ENCODE assay signal across 9 cellular contexts in genomic region chr5:142181096-142181495, GRCh38.
"Had no signal": no experiment of that assay in that cellular context is flagged by ENCODE, and none has a peak within 500 bp of the region (broad histone marks: within the 10 kb centered on the region; RNA-seq: fewer than 3 reads in every experiment).

No MANE protein-coding gene starts in this region.

- H3K27ac ChIP-seq: breast epithelium, dorsolateral prefrontal cortex, esophagus muscularis mucosa, parathyroid adenoma, tibial artery had no signal

- H3K79me2 ChIP-seq: parathyroid adenoma had no signal

- H2AFZ ChIP-seq: parathyroid adenoma had no signal

- H3K9me3 ChIP-seq: breast epithelium, esophagus muscularis mucosa, tibial artery had no signal

- H3K36me3 ChIP-seq: breast epithelium, esophagus muscularis mucosa, tibial artery had no signal

- H3K4me3 ChIP-seq: breast epithelium, dorsolateral prefrontal cortex, esophagus muscularis mucosa, tibial artery had no signal

- ATAC-seq: activated CD4-positive, CD25-positive, alpha-beta regulatory T cell treated with anti-CD3 and anti-CD28 coated beads, Interleukin-2, amount 50 U/mL, for 24 hours; left lobe of liver had no signal

- H3K27me3 ChIP-seq: breast epithelium, esophagus muscularis mucosa, tibial artery had no signal

- DNase-seq: dorsolateral prefrontal cortex, glutamatergic neuron, T-helper 2 cell had no signal

- H3K4me1 ChIP-seq: breast epithelium, parathyroid adenoma, tibial artery had no signal
